In genomic region chr1:52002038-52002917, GRCh38 we compare ENCODE assay signal across 1 cellular context.
TF ChIP-seq lines count a peak whose summit lies in the region.

No MANE protein-coding gene starts in this region.

TF ChIP-seq in GM23338, 12 proteins besides CTCF, POLR2A, EP300 and RAD21 (continued from another document):
- no peak for TF ChIP-seq ZNF462 (CRISPR knock-in tag; IDR thresholded peaks at IDR 0.05)
